ENCODE assay signal across 8 cellular contexts in the genomic region with DNA sequence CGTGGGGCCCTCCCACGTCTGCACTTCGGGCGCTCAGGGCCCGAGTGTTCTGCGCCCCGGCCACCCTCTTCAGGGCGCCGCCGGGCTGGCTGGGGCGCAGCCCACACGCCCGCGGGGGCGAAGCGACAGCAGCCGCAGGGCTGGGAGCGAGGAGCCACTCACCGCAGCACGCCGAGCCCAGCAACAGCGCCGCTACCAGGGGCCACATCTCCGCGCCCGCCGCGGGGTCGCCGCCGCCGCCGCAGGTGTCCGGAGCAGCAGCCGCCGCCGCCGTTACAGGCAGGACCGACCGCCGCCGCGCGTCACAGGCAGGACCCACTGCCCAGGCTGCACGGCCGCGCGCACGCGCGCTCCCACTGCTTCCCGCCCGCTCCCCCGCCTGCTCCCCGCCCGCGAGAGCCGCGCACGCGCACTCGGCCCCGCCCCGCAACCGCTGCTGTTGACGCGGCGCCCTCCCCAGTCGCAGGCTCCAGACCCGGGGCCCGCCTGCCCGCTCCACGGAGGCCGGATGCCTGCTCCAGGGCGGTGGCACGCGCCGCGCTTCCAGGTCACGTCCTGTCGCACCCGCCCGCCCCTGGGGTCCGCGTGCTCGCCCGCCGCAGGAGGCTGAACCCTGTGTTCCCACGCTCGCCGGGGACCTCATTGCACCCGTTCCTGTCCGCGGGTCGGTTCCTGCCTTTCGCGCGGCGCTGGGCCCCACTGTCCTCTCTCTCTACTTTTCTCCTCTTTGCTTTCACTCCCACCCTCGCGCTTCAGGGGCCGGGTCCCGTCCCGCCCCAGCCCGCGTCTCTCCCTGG. TPM values are rescaled to one million over a fixed set of nuclear protein-coding genes. Genes with fewer than 3 reads are reported as not detected.
DNase-seq lines count a peak whose midpoint lies in the region; ATAC-seq and TF ChIP-seq lines count a peak whose summit lies in the region.

A gene (minus strand): TSS at position 331 of the 797 bp plus-strand sequence. CDS start 123 bp downstream, at position 208.

- H3K4me3 Mint-ChIP-seq in CD8-positive, alpha-beta memory T cell, result peak within 1 kb of the TSS; percentile 84 to 100 (median 98)
- H3K4me3 Mint-ChIP-seq in effector memory CD8-positive, alpha-beta T cell, result no peak within 1 kb of the TSS
- H3K4me3 Mint-ChIP-seq in memory B cell, result peak within 1 kb of the TSS; percentile 98

- POLR2A ChIA-PET in CD8-positive, alpha-beta memory T cell (lab: Charles Lee), result interaction anchor here (1.0 to 3.3 kb wide), 4 partner anchors 34 to 132 kb away, joined by 4 to 22 read pairs (median 12); a partner anchor contains a TSS

- peaks cover 0 to 2% (median 0%) of the 10 kb centered on the region in 5 donors for H3K9me3 Mint-ChIP-seq in CD8-positive, alpha-beta memory T cell
- H3K9me3 Mint-ChIP-seq in effector memory CD8-positive, alpha-beta T cell, result peaks cover 0 to 2% of the 10 kb centered on the region in 2 donors
- H3K9me3 Mint-ChIP-seq in memory B cell, result no peaks in the 10 kb centered on the region

- CTCF ChIA-PET in CD8-positive, alpha-beta memory T cell (lab: Charles Lee), result interaction anchor here (1.0 to 1.4 kb wide), 5 partner anchors 18 to 203 kb away, joined by 3 to 4 read pairs (median 3); no protein-coding TSS in a partner anchor

- peak within 1 kb of the TSS; percentile 76 for H3K4me3 ChIP-seq in CD8-positive, alpha-beta memory T cell (ENCODE audit: low read length)

- ATAC-seq in effector memory CD8-positive, alpha-beta T cell (replicated peaks), result peak; percentile 75
- peak; percentile 76 for ATAC-seq in memory B cell (ENCODE audit: low read depth)

- H3K9me3 ChIP-seq in CD8-positive, alpha-beta memory T cell (ENCODE audit: low read length), result no peaks in the 10 kb centered on the region

- H3K27me3 Mint-ChIP-seq in CD8-positive, alpha-beta memory T cell, result peaks cover 0 to 5% of the 10 kb centered on the region in 2 donors
- H3K27me3 Mint-ChIP-seq in effector memory CD8-positive, alpha-beta T cell, result no peaks in the 10 kb centered on the region
- no peaks in the 10 kb centered on the region for H3K27me3 Mint-ChIP-seq in memory B cell

- H3K27ac Mint-ChIP-seq in CD8-positive, alpha-beta memory T cell, result peak within 1 kb of the TSS; percentile 93 to 100 (median 100)
- peak within 1 kb of the TSS; percentile 99 for H3K27ac Mint-ChIP-seq in effector memory CD8-positive, alpha-beta T cell
- H3K27ac Mint-ChIP-seq in memory B cell, result peak within 1 kb of the TSS; percentile 99

- peaks cover 0 to 15% (median 2%) of the 10 kb centered on the region in 3 donors for H3K36me3 Mint-ChIP-seq in CD8-positive, alpha-beta memory T cell
- peaks cover 27% of the 10 kb centered on the region for H3K36me3 Mint-ChIP-seq in effector memory CD8-positive, alpha-beta T cell (ENCODE audit: insufficient read depth)
- H3K36me3 Mint-ChIP-seq in memory B cell, result no peaks in the 10 kb centered on the region

- H3K4me1 Mint-ChIP-seq in CD8-positive, alpha-beta memory T cell, result peaks cover 30 to 32% (median 30%) of the 10 kb centered on the region in 3 donors
- peaks cover 22% of the 10 kb centered on the region in 2 donors for H3K4me1 Mint-ChIP-seq in effector memory CD8-positive, alpha-beta T cell (ENCODE audit: low read depth in 2 of 2)
- H3K4me1 Mint-ChIP-seq in memory B cell, result peaks cover 28% of the 10 kb centered on the region

- H3K27me3 ChIP-seq in CD8-positive, alpha-beta memory T cell (ENCODE audit: insufficient read depth, low read length, poor library complexity, severe bottlenecking), result no peaks in the 10 kb centered on the region

- H3K4me1 ChIP-seq in CD8-positive, alpha-beta memory T cell (ENCODE audit: insufficient read depth, low read length), result peaks cover 52% of the 10 kb centered on the region

- DNase-seq in CD8-positive, alpha-beta memory T cell, result peak; percentile 96 to 99 (median 97)
- DNase-seq in GM20000 (ENCODE audit: low spot score), result peak; percentile 98
- DNase-seq in HT1080 (ENCODE audit: low read depth), result peak; percentile 85
- peak; percentile 93 for DNase-seq in NK-92 treated with Interleukin-12 subunit alpha and Interleukin-12 subunit beta, amount 100 ng/mL, for 24 hours (lab: John Stamatoyannopoulos, UW)
- peak; percentile 86 to 95 (median 91) for DNase-seq in activated CD8-positive, alpha-beta memory T cell treated with anti-CD3 and anti-CD28 coated beads for 48 hours (ENCODE audit: low read depth in 2 of 3, low spot score in 2 of 3)
- peak; percentile 96 to 97 (median 96) for DNase-seq in effector memory CD8-positive, alpha-beta T cell
- peak; percentile 94 to 95 for DNase-seq in memory B cell (ENCODE audit: low spot score in 2 of 2)
- DNase-seq in stimulated activated CD8-positive, alpha-beta memory T cell treated with anti-CD3 and anti-CD28 coated beads, Interleukin-12 subunit alpha, Interleukin-12 subunit beta, amount 100 ng/mL, for 1 hour (ENCODE audit: low read depth), result peak; percentile 91

- H3K27ac ChIP-seq in CD8-positive, alpha-beta memory T cell (ENCODE audit: low read depth, low read length), result peak within 1 kb of the TSS; percentile 97

- H3K36me3 ChIP-seq in CD8-positive, alpha-beta memory T cell (ENCODE audit: insufficient read depth, low read length), result no peaks in the 10 kb centered on the region

- TF ChIP-seq CTCF in GM20000 (IDR thresholded peaks at IDR 0.05; ENCODE audit: extremely low read depth, missing control alignments), result no peak

RNA-seq across cellular contexts. Expression of the gene that starts here (rescaled TPM):
- total RNA-seq in CD8-positive, alpha-beta memory T cell, result 100 to 1,000 TPM; 126 to 131 TPM
- 232 TPM for polyA plus RNA-seq in CD8-positive, alpha-beta memory T cell
- total RNA-seq in HT1080 (2014; rRNA removed; shearing (Covaris generic)), result 43.7 and 62.0 TPM in 2 replicates
- polyA plus RNA-seq in HT1080 (2015; cell fraction: cytosol; rRNA removed), result 58.4 and 73.7 TPM in 2 replicates
- 85.5 and 86.4 TPM in 2 replicates for polyA plus RNA-seq in HT1080 (2015; cell fraction: nucleus; rRNA removed)

Comparison
In these comparisons a context has a peak if more than half of its experiments do, and no peak if none do; other contexts are left out.
1. Peak in every context shown above with its lines: DNase-seq, ATAC-seq, H3K4me3 ChIP-seq and H3K27ac ChIP-seq.
2. H3K4me3 Mint-ChIP-seq: peak in CD8-positive, alpha-beta memory T cell (7 of 7) and memory B cell (single experiment); none in effector memory CD8-positive, alpha-beta T cell (0 of 2).